8 cellular contexts compared by ENCODE assay signal in the genomic region with DNA sequence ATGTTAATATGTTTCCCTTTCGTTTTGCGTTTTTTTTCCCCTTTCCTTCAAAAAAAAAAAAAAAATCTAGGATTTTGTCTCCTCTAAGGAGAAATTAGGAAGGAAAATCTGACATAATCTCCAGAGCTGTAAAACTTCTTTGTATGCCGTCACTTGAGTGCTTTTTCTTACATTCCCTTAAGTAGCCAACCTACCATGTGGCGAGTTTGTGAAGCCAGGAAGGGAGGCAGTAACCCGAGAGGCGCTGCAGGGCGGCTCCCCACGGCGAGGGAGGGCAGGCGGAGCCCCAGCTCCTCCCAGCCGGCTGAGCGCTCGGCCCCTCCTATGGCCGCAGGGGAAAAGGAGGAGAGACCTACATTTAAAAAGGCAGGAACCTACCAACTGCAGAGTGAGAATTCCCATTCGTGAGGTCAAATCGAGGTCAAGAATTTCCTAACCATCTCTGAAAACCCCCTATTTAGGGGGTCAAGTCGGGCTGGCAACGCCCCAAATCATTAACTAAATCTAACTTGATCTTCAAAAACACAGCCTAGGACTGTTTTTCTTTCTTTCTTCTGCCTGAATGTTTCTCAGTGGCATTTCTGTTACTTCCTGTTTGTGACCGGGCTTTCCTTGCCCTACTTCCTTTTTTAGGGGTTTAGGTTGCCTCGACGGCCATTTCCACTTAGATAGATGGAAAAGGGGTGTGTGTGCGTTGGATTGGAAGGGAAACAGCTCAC.
DNase-seq lines count a peak whose midpoint lies in the region; ATAC-seq, FAIRE-seq and TF ChIP-seq lines count a peak whose summit lies in the region.

No MANE protein-coding gene starts in this region.

- H3K27ac Mint-ChIP-seq in activated CD4-positive, alpha-beta T cell treated with anti-CD3 and anti-CD28 coated beads, Interleukin-2, amount 10 ng/mL, durations not matched to agents 7 days and 5 days: peak overlapping the region; percentile 96

- WGBS in HepG2 (ENCODE audit: low lambda C conversion rate): 56% methylated on average over 20 of the region's 22 CpGs

- peaks cover 5% of the 10 kb centered on the region for H3K9me3 Mint-ChIP-seq in activated CD4-positive, alpha-beta T cell treated with anti-CD3 and anti-CD28 coated beads, Interleukin-2, amount 10 ng/mL, durations not matched to agents 7 days and 5 days

- 0 out of 2 replicates have a peak, but pooled peaks cover under 1% of the 10 kb centered on the region for H3K9me3 ChIP-seq in BLaER1
- H3K9me3 ChIP-seq in HepG2 (ENCODE audit: low read length): no peaks in the 10 kb centered on the region

- TF ChIP-seq EP300 in HepG2 (IDR thresholded peaks at IDR 0.05; ENCODE audit: low read depth in 2 of 2, low read length in 2 of 2) (no peak), HepG2 (CRISPR knock-in tag; IDR thresholded peaks at IDR 0.05; ENCODE audit: borderline replicate concordance) (no peak)

- peak overlapping the region; percentile 73 for H3K4me2 ChIP-seq in BLaER1
- peak overlapping the region; percentile 68 for H3K4me2 ChIP-seq in HepG2 (ENCODE audit: low read depth, low read length)

- TF ChIP-seq RAD21 in HepG2 (CRISPR knock-in tag; IDR thresholded peaks at IDR 0.05): no peak

- peak; percentile 23 for FAIRE-seq in HepG2 (lab: Jason Lieb, UNC)

- BruUV-seq in HepG2 (replicated peaks; lab: Mats Ljungman, UMichigan): no TSS peak

- H3K36me3 ChIP-seq in BLaER1: no peaks in the 10 kb centered on the region
- H3K36me3 ChIP-seq in HepG2 (replicated peaks in 1 of 2; ENCODE audit: control insufficient read depth in 1 of 2, insufficient read depth in 2 of 2, low read length in 2 of 2): no peaks in the 10 kb centered on the region

- TF ChIP-seq POLR2A in HepG2 (IDR thresholded peaks at IDR 0.05; ENCODE audit: insufficient read depth in 1 of 2, low read depth in 2 of 2, low read length in 2 of 2): no peak

- CTCF ChIA-PET in activated CD4-positive, alpha-beta T cell treated with anti-CD3 and anti-CD28 coated beads, Interleukin-2, amount 10 ng/mL, durations not matched to agents 7 days and 5 days (lab: Charles Lee): interaction anchor here (0.5 to 2.1 kb wide), 23 partner anchors 9 to 706 kb away, joined by 3 to 8 read pairs (median 4); no protein-coding TSS in a partner anchor
- CTCF ChIA-PET in HepG2 (lab: Yijun Ruan, JAX; ENCODE audit: low intra/inter-chr PET ratio, low total read pairs): interaction anchor here (2.0 to 2.2 kb wide), 2 partner anchors 356 to 412 kb away, joined by 9 to 10 read pairs; no protein-coding TSS in a partner anchor

- peak; percentile 21; the same call in 1 of the 2 replicates for TF ChIP-seq CTCF in HepG2 (CRISPR knock-in tag; IDR thresholded peaks at IDR 0.05)

- H3K9ac ChIP-seq in BLaER1 (peak overlapping the region; percentile 57; the same call in 1 of the 2 replicates), HepG2 (ENCODE audit: insufficient read depth, low read depth, low read length) (no peak overlapping the region)

- no peaks in the 10 kb centered on the region for H4K20me1 ChIP-seq in BLaER1
- H4K20me1 ChIP-seq in HepG2 (ENCODE audit: insufficient read depth, low read length): no peaks in the 10 kb centered on the region

- H3K4me3 Mint-ChIP-seq in activated CD4-positive, alpha-beta T cell treated with anti-CD3 and anti-CD28 coated beads, Interleukin-2, amount 10 ng/mL, durations not matched to agents 7 days and 5 days: peak overlapping the region; percentile 75

- H3K27me3 Mint-ChIP-seq in activated CD4-positive, alpha-beta T cell treated with anti-CD3 and anti-CD28 coated beads, Interleukin-2, amount 10 ng/mL, durations not matched to agents 7 days and 5 days: peaks cover 1% of the 10 kb centered on the region

- in situ Hi-C loops in HepG2 (cut with HindIII; ENCODE audit: extremely low pct_ligation_motif_present, low pct_unique_long_range_greater_than_20kb): loop anchor here (5.0 to 25.0 kb wide), 2 partner anchors 257 to 353 kb away; no protein-coding TSS in a partner anchor

- intact Hi-C loops in HepG2 (cut with micrococcal nuclease; ENCODE audit: unreplicated experiment): loop anchor here (1.0 to 2.0 kb wide), 2 partner anchors 135 to 140 kb away; no protein-coding TSS in a partner anchor

- H3K27me3 ChIP-seq in BLaER1: no peaks in the 10 kb centered on the region
- no peaks in the 10 kb centered on the region for H3K27me3 ChIP-seq in HepG2 (ENCODE audit: control insufficient read depth in 1 of 2, insufficient read depth in 2 of 2, low read length in 2 of 2)

- H3K4me1 ChIP-seq in BLaER1 (peaks cover 27% of the 10 kb centered on the region), HepG2 (ENCODE audit: insufficient read depth, low read length) (peaks cover 41% of the 10 kb centered on the region)

- H2AFZ ChIP-seq in HepG2 (ENCODE audit: low read length): peak overlapping the region; percentile 57

- POLR2A ChIA-PET in activated CD4-positive, alpha-beta T cell treated with anti-CD3 and anti-CD28 coated beads, Interleukin-2, amount 10 ng/mL, durations not matched to agents 7 days and 5 days (lab: Charles Lee): interaction anchor here (0.6 kb wide), 2 partner anchors 12 to 356 kb away, joined by 3 read pairs; no protein-coding TSS in a partner anchor
- POLR2A ChIA-PET in HepG2 (lab: Yijun Ruan, JAX): interaction anchor here (0.6 to 1.1 kb wide), 7 partner anchors 8 to 357 kb away, joined by 3 to 6 read pairs (median 4); no protein-coding TSS in a partner anchor

- peak overlapping the region; percentile 52 for H3K27ac ChIP-seq in BLaER1
- H3K27ac ChIP-seq in HepG2 (ENCODE audit: extremely low read length, insufficient read depth, low read length): peak overlapping the region; percentile 13

- H3K4me3 ChIP-seq in BLaER1: peak overlapping the region; percentile 54
- 0 out of 6 replicates have a peak overlapping the region, but pooled peaks have one; percentile 8 to 13 (median 9) for H3K4me3 ChIP-seq in HepG2 (replicated peaks in 1 of 3; ENCODE audit: insufficient read depth in 1 of 3, low read depth in 2 of 3, low read length in 3 of 3)

- H3K36me3 Mint-ChIP-seq in activated CD4-positive, alpha-beta T cell treated with anti-CD3 and anti-CD28 coated beads, Interleukin-2, amount 10 ng/mL, durations not matched to agents 7 days and 5 days (ENCODE audit: low read depth): peaks cover 6% of the 10 kb centered on the region

- peaks cover 59% of the 10 kb centered on the region for H3K4me1 Mint-ChIP-seq in activated CD4-positive, alpha-beta T cell treated with anti-CD3 and anti-CD28 coated beads, Interleukin-2, amount 10 ng/mL, durations not matched to agents 7 days and 5 days

- no peaks in the 10 kb centered on the region for H3K79me2 ChIP-seq in HepG2 (ENCODE audit: insufficient read depth, low read length)

- ATAC-seq in HG03439 (IDR thresholded peaks at IDR 0.05; ENCODE audit: unreplicated experiment): peak; percentile 82
- peak; percentile 90 for ATAC-seq in HepG2

- DNase-seq in GM19240 (ENCODE audit: insufficient read length, low spot score): peak; percentile 79
- peak; percentile 89 to 92 for DNase-seq in NCI-H524 (lab: John Stamatoyannopoulos, UW)
- DNase-seq in activated CD4-positive, alpha-beta T cell treated with anti-CD3 and anti-CD28 coated beads, Interleukin-2, amount 10 ng/mL, durations not matched to agents 7 days and 5 days: peak; percentile 77
- peak; percentile 88 for DNase-seq in dermis blood vessel endothelial cell
- DNase-seq in HepG2 (ENCODE audit: low spot score): peak; percentile 52
- DNase-seq in stimulated activated CD4-positive, alpha-beta T cell treated with anti-CD3 and anti-CD28 coated beads, Interleukin-2, amount 100 ng/mL, for 4 hours (ENCODE audit: low read depth): peak; percentile 53

Comparison
In these comparisons a context has a peak if more than half of its experiments do, and no peak if none do; other contexts are left out.
1. Peak in every context shown above with its lines: DNase-seq, ATAC-seq, H3K4me3 ChIP-seq and H3K27ac ChIP-seq.